In the genomic region with DNA sequence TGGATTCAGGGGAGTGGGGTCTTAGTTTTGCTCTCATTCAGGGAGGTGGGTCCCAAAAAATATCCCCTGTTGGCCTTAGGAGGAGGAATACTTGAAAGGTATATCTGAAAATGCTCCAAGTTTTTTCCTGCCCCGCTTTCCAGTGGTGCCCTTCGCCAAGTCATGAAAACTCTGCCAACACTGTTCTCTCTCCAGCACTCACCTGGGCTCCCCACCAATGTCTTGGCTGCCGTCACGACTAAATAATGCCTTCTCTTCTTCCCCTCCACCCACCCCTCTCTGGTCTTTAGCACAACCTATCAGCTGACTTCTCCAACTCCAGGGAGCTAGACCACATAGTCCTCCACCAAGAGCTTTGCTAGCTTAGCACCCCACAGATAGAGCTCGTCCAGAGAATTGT, we compare ENCODE assay signal across 28 cellular contexts.
"Had no signal": no experiment of that assay in that cellular context is flagged by ENCODE, and none has a peak within 500 bp of the region (broad histone marks: within the 10 kb centered on the region; RNA-seq: fewer than 3 reads in every experiment).

No MANE protein-coding gene starts in this region.

- H3K36me3 ChIP-seq: adrenal gland, gastroesophageal sphincter, heart left ventricle, left ventricle myocardium inferior, transverse colon had no signal

- ATAC-seq: activated naive CD4-positive, alpha-beta T cell treated with anti-CD3 and anti-CD28 coated beads, Interleukin-2, amount 50 U/mL, for 72 hours; esophagus mucosa; gastroesophageal sphincter; heart left ventricle; naive thymus-derived CD4-positive, alpha-beta T cell had no signal

- H3K9me3 ChIP-seq: adrenal gland, gastroesophageal sphincter, heart left ventricle, left ventricle myocardium inferior, transverse colon had no signal

- DNase-seq: activated CD4-positive, alpha-beta T cell treated with anti-CD3 and anti-CD28 coated beads for 1 hour; activated CD8-positive, alpha-beta memory T cell treated with anti-CD3 and anti-CD28 coated beads for 24 hours; activated CD8-positive, alpha-beta memory T cell treated with anti-CD3 and anti-CD28 coated beads, Interleukin-2, amount 50 U/mL, for 48 hours; activated gamma-delta T cell; activated T-cell treated with anti-CD3 and anti-CD28 coated beads, Interleukin-2, amount 50 U/mL, for 48 hours; adrenal gland; cerebellar nuclear complex; effector CD4-positive, alpha-beta T cell; heart left ventricle; kidney glomerular epithelial cell; left ventricle myocardium inferior; mammary epithelial cell; naive thymus-derived CD4-positive, alpha-beta T cell; nucleus accumbens; stimulated activated CD4-positive, alpha-beta T cell treated with anti-CD3 and anti-CD28 coated beads, Interleukin-12 subunit alpha, Interleukin-12 subunit beta, amount 100 ng/mL, for 4 hours; stimulated activated CD4-positive, alpha-beta T cell treated with anti-CD3 and anti-CD28 coated beads, Interleukin-1b, Interleukin-23, amount 100 ng/mL, for 48 hours; stimulated activated CD8-positive, alpha-beta memory T cell treated with anti-CD3 and anti-CD28 coated beads, Interleukin-4, amount 100 ng/mL, for 48 hours; stimulated activated naive CD4-positive, alpha-beta T cell treated with Interleukin-2 at 50 U/mL for 16 hours; substantia nigra; SW 1271; T-helper 2 cell; transverse colon had no signal

- H3K4me3 ChIP-seq: adrenal gland, gastroesophageal sphincter, heart left ventricle, left ventricle myocardium inferior, transverse colon had no signal

- H3K27ac Mint-ChIP-seq: naive thymus-derived CD4-positive, alpha-beta T cell had no signal

- H3K36me3 Mint-ChIP-seq: naive thymus-derived CD4-positive, alpha-beta T cell had no signal

- FAIRE-seq: astrocyte, bronchial epithelial cell had no signal

- H3K27ac ChIP-seq: gastroesophageal sphincter, heart left ventricle, left ventricle myocardium inferior, VCaP had no signal

- H3K27me3 ChIP-seq: adrenal gland, gastroesophageal sphincter, heart left ventricle, transverse colon had no signal

- H3K4me3 Mint-ChIP-seq: naive thymus-derived CD4-positive, alpha-beta T cell had no signal
